ENCODE assay signal across 37 cellular contexts in genomic region chr3:188176884-188177283, GRCh38. TPM values are rescaled to one million over a fixed set of nuclear protein-coding genes. Genes with fewer than 3 reads are reported as not detected.
DNase-seq lines count a peak whose midpoint lies in the region; ATAC-seq and TF ChIP-seq lines count a peak whose summit lies in the region.
"Had no signal": no experiment of that assay in that cellular context is flagged by ENCODE, and none has a peak within 500 bp of the region (broad histone marks: within the 10 kb centered on the region; RNA-seq: fewer than 3 reads in every experiment).

No MANE protein-coding gene starts in this region.

- in situ Hi-C loops in mammary epithelial cell (cut with MboI; ENCODE audit: low sequenced_read_pairs in 2 of 2) = no loop called here

- TF ChIP-seq CTCF in breast epithelium (IDR thresholded peaks at IDR 0.05) = no peak
- no peak for TF ChIP-seq CTCF in mammary epithelial cell (conservative IDR thresholded peaks at IDR 0.05 in 1 of 2, IDR thresholded peaks at IDR 0.05 in 1 of 2; ENCODE audit: extremely low read depth in 1 of 2, insufficient read depth in 1 of 2, low read depth in 1 of 2, low read length in 2 of 2)
- no peak for TF ChIP-seq CTCF in gastroesophageal sphincter (IDR thresholded peaks at IDR 0.05)
- TF ChIP-seq CTCF in sigmoid colon (IDR thresholded peaks at IDR 0.05) = no peak

- peaks cover 83% of the 10 kb centered on the region for H3K79me2 ChIP-seq in mammary epithelial cell (ENCODE audit: insufficient read depth, low read length)

- H2AFZ ChIP-seq in mammary epithelial cell (ENCODE audit: low read depth, low read length) = no peak overlapping the region

- dilution Hi-C loops in mammary epithelial cell (cut with HindIII; ENCODE audit: low sequenced_read_pairs) = no loop called here

- H3K9me3 ChIP-seq in breast epithelium (no peaks in the 10 kb centered on the region), mammary epithelial cell (replicated peaks; ENCODE audit: insufficient read depth, low read length) (no peaks in the 10 kb centered on the region), gastroesophageal sphincter (no peaks in the 10 kb centered on the region), sigmoid colon (no peaks in the 10 kb centered on the region)
- H3K9me3 ChIP-seq: heart right ventricle, upper lobe of left lung had no signal

- intact Hi-C loops in breast epithelium (cut with DNase I; ENCODE audit: low total_unique reads) (no loop called here), mammary epithelial cell (cut with micrococcal nuclease) (no loop called here), sigmoid colon (cut with DNase I) (loop anchor here (5.0 kb wide), 1 partner anchor 35 kb away; no protein-coding TSS in a partner anchor)

- WGBS in mammary epithelial cell (ENCODE audit: low coverage, missing lambda C conversion rate) = 80% methylated on average over 1 of the region's 2 CpGs
- WGBS in gastroesophageal sphincter (ENCODE audit: low coverage in 1 of 2), 2 donors = 100% methylated on average over 1 to 2 of the region's 2 CpGs
- 94 to 100% methylated on average over 2 of the region's 2 CpGs for WGBS in sigmoid colon, 2 donors

- no peak for ATAC-seq in gastroesophageal sphincter
- ATAC-seq in HG03139 (IDR thresholded peaks at IDR 0.05; ENCODE audit: unreplicated experiment) = no peak
- no peak for ATAC-seq in HG03280 (IDR thresholded peaks at IDR 0.05; ENCODE audit: unreplicated experiment)
- ATAC-seq: activated CD8-positive, alpha-beta memory T cell treated with anti-CD3 and anti-CD28 coated beads, Interleukin-2, amount 10 ng/mL, durations not matched to agents 7 days and 5 days; heart right ventricle; left ventricle myocardium superior; stimulated activated naive CD8-positive, alpha-beta T cell treated with anti-CD3 and anti-CD28 coated beads, Interleukin-15, amount 100 ng/mL, for 72 hours had no signal

- no peaks in the 10 kb centered on the region for H4K20me1 ChIP-seq in mammary epithelial cell (ENCODE audit: insufficient read depth, low read length)

- peaks cover 0 to 26% of the 10 kb centered on the region in 2 donors for H3K4me1 ChIP-seq in breast epithelium
- H3K4me1 ChIP-seq in mammary epithelial cell (ENCODE audit: insufficient read depth, low read length) = no peaks in the 10 kb centered on the region
- peaks cover 25 to 97% (median 27%) of the 10 kb centered on the region in 3 donors for H3K4me1 ChIP-seq in gastroesophageal sphincter
- peaks cover 0 to 97% (median 87%) of the 10 kb centered on the region in 4 donors for H3K4me1 ChIP-seq in sigmoid colon

- H3K4me2 ChIP-seq in mammary epithelial cell (ENCODE audit: insufficient read depth, low read depth, low read length) = no peak overlapping the region
- H3K4me2 ChIP-seq: smooth muscle cell had no signal

- H3K36me3 ChIP-seq in breast epithelium (no peaks in the 10 kb centered on the region), mammary epithelial cell (ENCODE audit: insufficient read depth, low read length) (no peaks in the 10 kb centered on the region), gastroesophageal sphincter (peaks cover 0 to 4% of the 10 kb centered on the region in 2 donors), sigmoid colon (no peaks in the 10 kb centered on the region)

- TF ChIP-seq EP300 in gastroesophageal sphincter (IDR thresholded peaks at IDR 0.05) (no peak), sigmoid colon (IDR thresholded peaks at IDR 0.05) (no peak)

- DNase-seq in breast epithelium (ENCODE audit: low spot score in 2 of 2) = no peak
- no peak for DNase-seq in mammary epithelial cell
- no peak for DNase-seq in sigmoid colon
- no peak for DNase-seq in activated CD4-positive, alpha-beta T cell treated with anti-CD3 and anti-CD28 coated beads, Interleukin-2, amount 50 U/mL, for 4 hours
- DNase-seq in NCI-H187 (lab: John Stamatoyannopoulos, UW) = no peak
- DNase-seq: 8988T; activated CD4-positive, CD25-positive, alpha-beta regulatory T cell; activated CD8-positive, alpha-beta memory T cell treated with anti-CD3 and anti-CD28 coated beads, Interleukin-2, amount 10 ng/mL, durations not matched to agents 7 days and 5 days; activated naive CD4-positive, alpha-beta T cell treated with Interleukin-2 at 50 U/mL for 16 hours; activated T-cell treated with anti-CD3 and anti-CD28 coated beads, Interleukin-2, amount 50 U/mL, for 48 hours; C1 segment of cervical spinal cord; cerebellar nuclear complex; dorsolateral prefrontal cortex; EL; foreskin melanocyte; GOT3; heart right ventricle; KG1; kidney; left ventricle myocardium superior; MM.1S; NCI-H1417; NCI-H2081; NCI-H2227 treated with DMSO at 0.1 percent for 48 hours; NCI-H526; nephron progenitor cell; OCI-M1; stimulated activated CD4-positive, alpha-beta T cell treated with anti-CD3 and anti-CD28 coated beads, Interleukin-1b, Interleukin-23, amount 100 ng/mL, for 48 hours; stimulated activated naive CD8-positive, alpha-beta T cell treated with anti-CD3 and anti-CD28 coated beads, Interleukin-15, amount 100 ng/mL, for 72 hours; T-helper 1 cell; upper lobe of left lung had no signal

- H3K27ac ChIP-seq in breast epithelium (peak overlapping the region; percentile 48 to 83), mammary epithelial cell (ENCODE audit: insufficient read depth, low read depth, low read length) (no peak overlapping the region), gastroesophageal sphincter (peak overlapping the region; percentile 44 to 97 (median 90)), sigmoid colon (peak overlapping the region; percentile 76 to 99 (median 92))
- H3K27ac ChIP-seq: dorsolateral prefrontal cortex, HL-60, SK-N-MC, upper lobe of left lung had no signal

- CTCF ChIA-PET in mammary epithelial cell (lab: Charles Lee; ENCODE audit: low non-redundant PET) = no interaction called here

- H3K27me3 ChIP-seq in breast epithelium (no peaks in the 10 kb centered on the region), mammary epithelial cell (ENCODE audit: insufficient read depth, low read length) (no peaks in the 10 kb centered on the region), gastroesophageal sphincter (no peaks in the 10 kb centered on the region), sigmoid colon (no peaks in the 10 kb centered on the region)
- H3K27me3 ChIP-seq: dorsolateral prefrontal cortex, heart right ventricle, upper lobe of left lung had no signal

- no TSS peak for BruUV-seq in mammary epithelial cell (replicated peaks; lab: Mats Ljungman, UMichigan)

- H3K9ac ChIP-seq in mammary epithelial cell (ENCODE audit: insufficient read depth, low read length) = no peak overlapping the region

- H3K4me3 ChIP-seq in breast epithelium = no peak overlapping the region
- H3K4me3 ChIP-seq in mammary epithelial cell (replicated peaks in 1 of 3; ENCODE audit: insufficient read depth in 1 of 3, low read depth in 2 of 3, low read length in 3 of 3) = no peak overlapping the region
- H3K4me3 ChIP-seq in gastroesophageal sphincter = no peak overlapping the region
- H3K4me3 ChIP-seq in sigmoid colon = no peak overlapping the region
- H3K4me3 ChIP-seq: dorsolateral prefrontal cortex, heart right ventricle, SK-N-MC, smooth muscle cell, upper lobe of left lung had no signal

- TF ChIP-seq POLR2A in breast epithelium (IDR thresholded peaks at IDR 0.05) (no peak), gastroesophageal sphincter (IDR thresholded peaks at IDR 0.05) (no peak), sigmoid colon (IDR thresholded peaks at IDR 0.05) (no peak)

RNA-seq across cellular contexts. Expression of gene LPP, which starts 22.9 kb away (rescaled TPM):
- total RNA-seq in breast epithelium (100 to 1,000 TPM; 135 to 183 (median 147) TPM), mammary epithelial cell (100 to 1,000 TPM in 1 of 2 donors, 10 to 100 TPM in 1; 66.8 to 109 TPM), gastroesophageal sphincter (1,000 to 10,000 TPM; 1,243 to 2,297 (median 2,164) TPM), sigmoid colon (1,000 to 10,000 TPM in 3 of 4 donors, 100 to 1,000 TPM in 1; 824 to 1,773 (median 1,187) TPM)
- polyA plus RNA-seq in mammary epithelial cell (19.1 TPM), sigmoid colon (10 to 100 TPM in 1 of 3 donors, 1 to 10 TPM in 2; 5.3 to 36.0 (median 7.2) TPM)
- polyA minus RNA-seq in mammary epithelial cell = 149 TPM

Comparison
In these comparisons a context has a peak if more than half of its experiments do, and no peak if none do; other contexts are left out.
1. RNA of gene LPP, which starts 22.9 kb away (total RNA-seq): 1,243 to 2,297 TPM in gastroesophageal sphincter and 824 to 1,773 TPM in sigmoid colon; 135 to 183 TPM in breast epithelium and 66.8 to 109 TPM in mammary epithelial cell; every median in the first group is over 4 times any median in the second.